Comparison of ENCODE assay signal across 1 cellular context in the genomic region with DNA sequence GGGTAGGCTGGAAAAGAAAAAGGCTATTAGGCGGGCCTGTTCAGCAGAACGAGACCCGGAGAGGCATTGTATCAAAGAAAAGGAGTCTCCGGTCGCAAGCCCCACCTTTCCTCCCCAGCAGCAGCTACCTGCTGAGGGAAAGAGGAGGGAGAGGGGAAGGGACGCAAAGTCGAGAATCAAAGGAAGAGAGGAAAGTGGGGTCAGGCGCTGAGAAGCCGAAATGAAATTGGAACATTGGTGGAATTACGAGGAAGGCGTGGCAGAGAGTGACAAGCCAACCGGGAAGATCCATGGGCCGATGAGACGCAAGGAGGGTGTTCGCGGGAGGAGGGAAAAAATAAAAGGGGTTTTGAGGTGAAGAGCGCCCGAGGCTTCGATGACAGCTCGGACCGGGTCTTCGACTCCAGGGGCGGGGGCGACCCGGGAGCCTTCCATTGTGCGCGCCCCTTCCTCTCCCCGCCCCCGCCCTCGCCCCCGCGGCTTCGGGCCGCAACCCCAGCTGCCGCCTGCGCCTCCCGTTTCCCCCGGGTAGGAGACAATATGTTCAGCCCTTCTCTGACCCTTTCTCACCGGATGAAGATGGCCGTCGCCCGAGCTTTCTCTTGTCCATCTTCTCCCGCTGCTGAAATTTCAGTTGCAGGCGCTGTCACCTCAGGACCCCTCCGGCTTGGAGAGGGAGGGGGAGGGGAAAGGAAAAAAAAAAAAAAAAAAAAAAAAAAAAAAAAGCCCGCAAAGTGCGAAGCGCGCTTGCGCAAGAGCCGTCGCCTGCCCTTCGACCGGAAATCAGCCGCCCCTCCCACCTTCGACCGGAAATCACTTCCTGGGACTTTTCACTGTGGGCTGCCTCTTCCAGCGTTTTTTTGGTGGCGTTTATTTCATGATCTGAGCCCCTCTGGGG.
TF ChIP-seq lines count a peak whose summit lies in the region.

A gene with protein sequence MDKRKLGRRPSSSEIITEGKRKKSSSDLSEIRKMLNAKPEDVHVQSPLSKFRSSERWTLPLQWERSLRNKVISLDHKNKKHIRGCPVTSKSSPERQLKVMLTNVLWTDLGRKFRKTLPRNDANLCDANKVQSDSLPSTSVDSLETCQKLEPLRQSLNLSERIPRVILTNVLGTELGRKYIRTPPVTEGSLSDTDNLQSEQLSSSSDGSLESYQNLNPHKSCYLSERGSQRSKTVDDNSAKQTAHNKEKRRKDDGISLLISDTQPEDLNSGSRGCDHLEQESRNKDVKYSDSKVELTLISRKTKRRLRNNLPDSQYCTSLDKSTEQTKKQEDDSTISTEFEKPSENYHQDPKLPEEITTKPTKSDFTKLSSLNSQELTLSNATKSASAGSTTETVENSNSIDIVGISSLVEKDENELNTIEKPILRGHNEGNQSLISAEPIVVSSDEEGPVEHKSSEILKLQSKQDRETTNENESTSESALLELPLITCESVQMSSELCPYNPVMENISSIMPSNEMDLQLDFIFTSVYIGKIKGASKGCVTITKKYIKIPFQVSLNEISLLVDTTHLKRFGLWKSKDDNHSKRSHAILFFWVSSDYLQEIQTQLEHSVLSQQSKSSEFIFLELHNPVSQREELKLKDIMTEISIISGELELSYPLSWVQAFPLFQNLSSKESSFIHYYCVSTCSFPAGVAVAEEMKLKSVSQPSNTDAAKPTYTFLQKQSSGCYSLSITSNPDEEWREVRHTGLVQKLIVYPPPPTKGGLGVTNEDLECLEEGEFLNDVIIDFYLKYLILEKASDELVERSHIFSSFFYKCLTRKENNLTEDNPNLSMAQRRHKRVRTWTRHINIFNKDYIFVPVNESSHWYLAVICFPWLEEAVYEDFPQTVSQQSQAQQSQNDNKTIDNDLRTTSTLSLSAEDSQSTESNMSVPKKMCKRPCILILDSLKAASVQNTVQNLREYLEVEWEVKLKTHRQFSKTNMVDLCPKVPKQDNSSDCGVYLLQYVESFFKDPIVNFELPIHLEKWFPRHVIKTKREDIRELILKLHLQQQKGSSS (minus strand): TSS at position 692 of the 898 bp plus-strand sequence. CDS start 82 bp downstream, at position 610.

TF ChIP-seq in HepG2, 621 proteins besides CTCF, POLR2A, EP300 and RAD21 (continued from another document and continues in another):
- TF ChIP-seq, protein P1, sequence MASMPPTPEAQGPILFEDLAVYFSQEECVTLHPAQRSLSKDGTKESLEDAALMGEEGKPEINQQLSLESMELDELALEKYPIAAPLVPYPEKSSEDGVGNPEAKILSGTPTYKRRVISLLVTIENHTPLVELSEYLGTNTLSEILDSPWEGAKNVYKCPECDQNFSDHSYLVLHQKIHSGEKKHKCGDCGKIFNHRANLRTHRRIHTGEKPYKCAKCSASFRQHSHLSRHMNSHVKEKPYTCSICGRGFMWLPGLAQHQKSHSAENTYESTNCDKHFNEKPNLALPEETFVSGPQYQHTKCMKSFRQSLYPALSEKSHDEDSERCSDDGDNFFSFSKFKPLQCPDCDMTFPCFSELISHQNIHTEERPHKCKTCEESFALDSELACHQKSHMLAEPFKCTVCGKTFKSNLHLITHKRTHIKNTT (CRISPR knock-in tag; IDR thresholded peaks at IDR 0.05) = no peak
- TF ChIP-seq, protein P2, sequence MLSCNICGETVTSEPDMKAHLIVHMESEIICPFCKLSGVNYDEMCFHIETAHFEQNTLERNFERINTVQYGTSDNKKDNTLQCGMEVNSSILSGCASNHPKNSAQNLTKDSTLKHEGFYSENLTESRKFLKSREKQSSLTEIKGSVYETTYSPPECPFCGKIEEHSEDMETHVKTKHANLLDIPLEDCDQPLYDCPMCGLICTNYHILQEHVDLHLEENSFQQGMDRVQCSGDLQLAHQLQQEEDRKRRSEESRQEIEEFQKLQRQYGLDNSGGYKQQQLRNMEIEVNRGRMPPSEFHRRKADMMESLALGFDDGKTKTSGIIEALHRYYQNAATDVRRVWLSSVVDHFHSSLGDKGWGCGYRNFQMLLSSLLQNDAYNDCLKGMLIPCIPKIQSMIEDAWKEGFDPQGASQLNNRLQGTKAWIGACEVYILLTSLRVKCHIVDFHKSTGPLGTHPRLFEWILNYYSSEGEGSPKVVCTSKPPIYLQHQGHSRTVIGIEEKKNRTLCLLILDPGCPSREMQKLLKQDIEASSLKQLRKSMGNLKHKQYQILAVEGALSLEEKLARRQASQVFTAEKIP (CRISPR knock-in tag; IDR thresholded peaks at IDR 0.05; ENCODE audit: borderline replicate concordance) = no peak
- TF ChIP-seq HOMEZ (CRISPR knock-in tag; IDR thresholded peaks at IDR 0.05; ENCODE audit: low read depth) (peak; percentile 21; the same call in 1 of the 2 replicates), ZMYM3 (CRISPR knock-in tag; IDR thresholded peaks at IDR 0.05) (0 out of 2 replicates have a peak, but pooled peaks have one; percentile 6), ZNF569 (CRISPR knock-in tag; IDR thresholded peaks at IDR 0.05; ENCODE audit: borderline replicate concordance) (no peak), GTF2F1 (IDR thresholded peaks at IDR 0.05; ENCODE audit: low read length) (no peak), ZNF343 (CRISPR knock-in tag; IDR thresholded peaks at IDR 0.05) (no peak), ZNF513 (CRISPR knock-in tag; conservative IDR thresholded peaks at IDR 0.05) (no peak), RBAK (CRISPR knock-in tag; IDR thresholded peaks at IDR 0.05) (no peak), ZNF766 (CRISPR knock-in tag; IDR thresholded peaks at IDR 0.05; ENCODE audit: borderline replicate concordance) (no peak), DPF2 (CRISPR knock-in tag; IDR thresholded peaks at IDR 0.05; ENCODE audit: borderline replicate concordance, low read depth) (no peak), MAZ (IDR thresholded peaks at IDR 0.05; ENCODE audit: borderline replicate concordance, low read depth, low read length) (no peak), MAZ (CRISPR knock-in tag; IDR thresholded peaks at IDR 0.05; ENCODE audit: low read depth) (0 out of 2 replicates have a peak, but pooled peaks have one; percentile 17), TP53 (CRISPR knock-in tag; conservative IDR thresholded peaks at IDR 0.05) (no peak), YY1 (IDR thresholded peaks at IDR 0.05; ENCODE audit: insufficient read depth, insufficient replicate concordance, low read depth, low read length) (peak; percentile 84), USF2 (IDR thresholded peaks at IDR 0.05; ENCODE audit: low read depth, low read length) (no peak), USF2 (CRISPR knock-in tag; IDR thresholded peaks at IDR 0.05; ENCODE audit: borderline replicate concordance) (no peak), ZNF562 (CRISPR knock-in tag; IDR thresholded peaks at IDR 0.05; ENCODE audit: borderline replicate concordance) (no peak), ESRRA (CRISPR knock-in tag; IDR thresholded peaks at IDR 0.05; ENCODE audit: low read depth) (no peak), ZBTB7A (CRISPR knock-in tag; IDR thresholded peaks at IDR 0.05) (no peak), SNAI1 (CRISPR knock-in tag; IDR thresholded peaks at IDR 0.05; ENCODE audit: borderline replicate concordance) (peak; percentile 42; the same call in 1 of the 2 replicates), AGO2 (optimal IDR thresholded peaks at IDR 0.05; ENCODE audit: low read depth, low read length) (no peak), ZMYM2 (CRISPR knock-in tag; IDR thresholded peaks at IDR 0.05) (no peak), ZNF281 (CRISPR knock-in tag; IDR thresholded peaks at IDR 0.05; ENCODE audit: borderline replicate concordance) (no peak), DBP (CRISPR knock-in tag; IDR thresholded peaks at IDR 0.05; ENCODE audit: not compliant biosample characterization) (peak; percentile 42), ZNF335 (CRISPR knock-in tag; IDR thresholded peaks at IDR 0.05) (no peak), ZNF614 (CRISPR knock-in tag; IDR thresholded peaks at IDR 0.05; ENCODE audit: borderline replicate concordance) (no peak)
- TF ChIP-seq, protein P3, sequence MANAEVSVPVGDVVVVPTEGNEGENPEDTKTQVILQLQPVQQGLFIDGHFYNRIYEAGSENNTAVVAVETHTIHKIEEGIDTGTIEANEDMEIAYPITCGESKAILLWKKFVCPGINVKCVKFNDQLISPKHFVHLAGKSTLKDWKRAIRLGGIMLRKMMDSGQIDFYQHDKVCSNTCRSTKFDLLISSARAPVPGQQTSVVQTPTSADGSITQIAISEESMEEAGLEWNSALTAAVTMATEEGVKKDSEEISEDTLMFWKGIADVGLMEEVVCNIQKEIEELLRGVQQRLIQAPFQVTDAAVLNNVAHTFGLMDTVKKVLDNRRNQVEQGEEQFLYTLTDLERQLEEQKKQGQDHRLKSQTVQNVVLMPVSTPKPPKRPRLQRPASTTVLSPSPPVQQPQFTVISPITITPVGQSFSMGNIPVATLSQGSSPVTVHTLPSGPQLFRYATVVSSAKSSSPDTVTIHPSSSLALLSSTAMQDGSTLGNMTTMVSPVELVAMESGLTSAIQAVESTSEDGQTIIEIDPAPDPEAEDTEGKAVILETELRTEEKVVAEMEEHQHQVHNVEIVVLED (CRISPR knock-in tag; IDR thresholded peaks at IDR 0.05; ENCODE audit: borderline replicate concordance) = no peak
- TF ChIP-seq, protein P4, sequence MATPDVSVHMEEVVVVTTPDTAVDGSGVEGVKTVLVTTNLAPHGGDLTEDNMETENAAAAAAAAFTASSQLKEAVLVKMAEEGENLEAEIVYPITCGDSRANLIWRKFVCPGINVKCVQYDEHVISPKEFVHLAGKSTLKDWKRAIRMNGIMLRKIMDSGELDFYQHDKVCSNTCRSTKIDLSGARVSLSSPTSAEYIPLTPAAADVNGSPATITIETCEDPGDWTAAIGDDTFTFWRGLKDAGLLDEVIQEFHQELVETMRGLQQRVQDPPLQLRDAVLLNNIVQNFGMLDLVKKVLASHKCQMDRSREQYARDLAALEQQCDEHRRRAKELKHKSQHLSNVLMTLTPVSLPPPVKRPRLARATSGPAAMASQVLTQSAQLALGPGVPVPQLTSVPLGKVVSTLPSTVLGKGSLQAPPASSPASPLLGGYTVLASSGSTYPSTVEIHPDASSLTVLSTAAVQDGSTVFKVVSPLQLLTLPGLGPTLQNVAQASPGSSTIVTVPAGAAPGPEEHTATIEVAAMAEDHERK (CRISPR knock-in tag; IDR thresholded peaks at IDR 0.05; ENCODE audit: low read depth) = no peak
